14 cellular contexts compared by ENCODE assay signal in the genomic region with DNA sequence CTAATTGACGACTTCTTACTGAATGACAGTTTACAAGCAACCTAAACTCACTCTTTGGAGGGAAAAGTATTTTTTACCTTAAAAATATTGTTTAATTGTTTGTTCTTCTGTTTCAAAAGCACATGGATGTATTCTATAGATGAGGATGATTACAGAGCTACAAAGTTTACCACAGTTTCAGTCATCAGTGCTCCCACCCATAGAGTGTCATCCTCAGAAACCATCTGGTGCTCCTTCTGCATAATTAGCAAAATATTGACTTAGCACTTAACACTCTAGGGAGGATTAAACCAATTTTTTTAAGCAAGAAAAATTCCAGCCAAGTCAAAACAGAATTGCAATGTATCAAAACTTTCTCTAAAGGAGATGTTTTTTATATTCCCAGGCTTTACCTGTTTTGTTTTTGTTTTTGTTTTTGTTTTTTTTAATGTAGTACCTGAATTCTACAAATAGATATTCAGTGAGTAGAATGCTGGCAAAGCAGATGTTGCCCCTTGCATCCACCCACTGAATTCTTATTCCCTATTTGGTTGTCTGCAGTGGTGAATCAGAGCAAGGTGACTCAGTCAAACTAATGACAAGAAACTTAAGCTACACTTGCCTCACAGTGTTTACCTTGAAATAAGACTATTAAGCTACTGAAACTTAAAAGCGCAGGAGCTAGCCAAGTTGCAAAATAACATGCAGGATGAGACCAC.
DNase-seq lines count a peak whose midpoint lies in the region; ATAC-seq, FAIRE-seq and TF ChIP-seq lines count a peak whose summit lies in the region.
"Had no signal": no experiment of that assay in that cellular context is flagged by ENCODE, and none has a peak within 500 bp of the region (broad histone marks: within the 10 kb centered on the region; RNA-seq: fewer than 3 reads in every experiment).

No MANE protein-coding gene starts in this region.

- H3K36me3 Mint-ChIP-seq in MCF 10A (ENCODE audit: insufficient read depth, unreplicated experiment): no peaks in the 10 kb centered on the region
- H3K36me3 Mint-ChIP-seq in endothelial cell (ENCODE audit: low read depth, unreplicated experiment): peaks cover 3% of the 10 kb centered on the region
- no peaks in the 10 kb centered on the region for H3K36me3 Mint-ChIP-seq in activated CD4-positive, alpha-beta memory T cell treated with anti-CD3 and anti-CD28 coated beads for 36 hours

- BruUV-seq in MCF 10A (replicated peaks; lab: Mats Ljungman, UMichigan) (no TSS peak), PC-3 (replicated peaks; lab: Mats Ljungman, UMichigan) (no TSS peak)

- DNase-seq in MCF 10A (ENCODE audit: unreplicated experiment): peak; percentile 72
- no peak for DNase-seq in breast epithelium (ENCODE audit: low spot score in 2 of 2)
- DNase-seq in PC-3: peak; percentile 12
- DNase-seq in foreskin keratinocyte: peak; percentile 67 to 77
- DNase-seq in urothelium cell line (ENCODE audit: low spot score): peak; percentile 19
- no peak for DNase-seq in adrenal gland
- no peak for DNase-seq in endothelial cell (ENCODE audit: low spot score)
- no peak for DNase-seq in activated CD4-positive, alpha-beta memory T cell treated with anti-CD3 and anti-CD28 coated beads for 36 hours
- DNase-seq: cerebellar nuclear complex; lower lobe of right lung; stimulated activated CD4-positive, alpha-beta T cell treated with anti-CD3 and anti-CD28 coated beads, Interleukin-4, amount 100 ng/mL, for 1 hour; substantia nigra had no signal

- H3K9me3 ChIP-seq in breast epithelium: peaks cover 0 to 13% of the 10 kb centered on the region in 2 donors
- H3K9me3 ChIP-seq in PC-3 (ENCODE audit: low read length): no peaks in the 10 kb centered on the region
- no peaks in the 10 kb centered on the region for H3K9me3 ChIP-seq in adrenal gland (replicated peaks in 1 of 3)
- H3K9me3 ChIP-seq: lower lobe of right lung had no signal

- FAIRE-seq in urothelium cell line (lab: Jason Lieb, UNC): no peak

- intact Hi-C loops in MCF 10A (cut with micrococcal nuclease) (loop anchor here (1.0 kb wide), 1 partner anchor 95 kb away; no protein-coding TSS in a partner anchor), breast epithelium (cut with DNase I; ENCODE audit: low total_unique reads) (no loop called here), PC-3 (cut with micrococcal nuclease) (no loop called here), adrenal gland (cut with DNase I) (no loop called here)
- intact Hi-C loops in activated CD4-positive, alpha-beta memory T cell treated with anti-CD3 and anti-CD28 coated beads for 36 hours (cut with micrococcal nuclease): loop anchor here (5.0 kb wide), 1 partner anchor 96 kb away; no protein-coding TSS in a partner anchor

- H3K4me2 ChIP-seq in PC-3 (ENCODE audit: low read length): no peak overlapping the region

- CTCF ChIA-PET in MCF 10A (lab: Yijun Ruan, JAX) (interaction anchor here (0.5 to 1.1 kb wide), 3 partner anchors 13 to 97 kb away, joined by 3 to 5 read pairs (median 3); no protein-coding TSS in a partner anchor), PC-3 (lab: Charles Lee) (no interaction called here)
- CTCF ChIA-PET in activated CD4-positive, alpha-beta memory T cell treated with anti-CD3 and anti-CD28 coated beads for 36 hours (lab: Charles Lee): no interaction called here

- TF ChIP-seq POLR2A in breast epithelium (IDR thresholded peaks at IDR 0.05) (no peak), adrenal gland (IDR thresholded peaks at IDR 0.05) (no peak)

- H2AFZ ChIP-seq in PC-3 (ENCODE audit: low read length): no peak overlapping the region

- ATAC-seq in PC-3: no peak
- peak; percentile 99 for ATAC-seq in foreskin keratinocyte
- ATAC-seq: gastroesophageal sphincter, lower lobe of right lung had no signal

- H3K27me3 Mint-ChIP-seq in MCF 10A (ENCODE audit: insufficient read depth, unreplicated experiment): no peaks in the 10 kb centered on the region
- no peaks in the 10 kb centered on the region for H3K27me3 Mint-ChIP-seq in endothelial cell (ENCODE audit: unreplicated experiment)
- H3K27me3 Mint-ChIP-seq in activated CD4-positive, alpha-beta memory T cell treated with anti-CD3 and anti-CD28 coated beads for 36 hours: no peaks in the 10 kb centered on the region
- H3K27me3 Mint-ChIP-seq: B cell had no signal

- H3K27ac Mint-ChIP-seq in MCF 10A (ENCODE audit: low read depth, unreplicated experiment): peak overlapping the region; percentile 72
- no peak overlapping the region for H3K27ac Mint-ChIP-seq in endothelial cell (ENCODE audit: unreplicated experiment)
- no peak overlapping the region for H3K27ac Mint-ChIP-seq in activated CD4-positive, alpha-beta memory T cell treated with anti-CD3 and anti-CD28 coated beads for 36 hours
- H3K27ac Mint-ChIP-seq: B cell had no signal

- H3K4me3 ChIP-seq in breast epithelium (no peak overlapping the region), PC-3 (ENCODE audit: low read length) (no peak overlapping the region), adrenal gland (no peak overlapping the region)
- H3K4me3 ChIP-seq: gastroesophageal sphincter, lower lobe of right lung had no signal

- H3K27me3 ChIP-seq in breast epithelium (no peaks in the 10 kb centered on the region), PC-3 (ENCODE audit: low read length) (no peaks in the 10 kb centered on the region), foreskin keratinocyte (no peaks in the 10 kb centered on the region), adrenal gland (no peaks in the 10 kb centered on the region)
- H3K27me3 ChIP-seq: gastroesophageal sphincter had no signal

- H3K9me3 Mint-ChIP-seq in MCF 10A (ENCODE audit: unreplicated experiment): peaks cover 9% of the 10 kb centered on the region
- peaks cover 3% of the 10 kb centered on the region for H3K9me3 Mint-ChIP-seq in endothelial cell (ENCODE audit: unreplicated experiment)
- H3K9me3 Mint-ChIP-seq in activated CD4-positive, alpha-beta memory T cell treated with anti-CD3 and anti-CD28 coated beads for 36 hours: peaks cover 10% of the 10 kb centered on the region

- no peak overlapping the region for H3K4me3 Mint-ChIP-seq in MCF 10A (ENCODE audit: unreplicated experiment)
- H3K4me3 Mint-ChIP-seq in endothelial cell (ENCODE audit: unreplicated experiment): no peak overlapping the region
- H3K4me3 Mint-ChIP-seq in activated CD4-positive, alpha-beta memory T cell treated with anti-CD3 and anti-CD28 coated beads for 36 hours: no peak overlapping the region
- H3K4me3 Mint-ChIP-seq: B cell had no signal

- 66 to 76% (median 68%) methylated on average over 2 of the region's 2 CpGs for WGBS in adrenal gland, 4 donors

- POLR2A ChIA-PET in MCF 10A (lab: Yijun Ruan, JAX): interaction anchor here (0.8 to 2.0 kb wide), 13 partner anchors 9 to 544 kb away, joined by 3 to 17 read pairs (median 3); no protein-coding TSS in a partner anchor
- POLR2A ChIA-PET in PC-3 (lab: Charles Lee; ENCODE audit: unreplicated experiment): no interaction called here
- POLR2A ChIA-PET in activated CD4-positive, alpha-beta memory T cell treated with anti-CD3 and anti-CD28 coated beads for 36 hours (lab: Charles Lee): no interaction called here

- H3K4me1 Mint-ChIP-seq in MCF 10A (ENCODE audit: insufficient read depth, unreplicated experiment) (peaks cover 19% of the 10 kb centered on the region), endothelial cell (ENCODE audit: unreplicated experiment) (peaks cover 5% of the 10 kb centered on the region)
- H3K4me1 Mint-ChIP-seq in activated CD4-positive, alpha-beta memory T cell treated with anti-CD3 and anti-CD28 coated beads for 36 hours (ENCODE audit: low read depth): peaks cover 2% of the 10 kb centered on the region
- H3K4me1 Mint-ChIP-seq: B cell had no signal

- H3K36me3 ChIP-seq in breast epithelium (no peaks in the 10 kb centered on the region), PC-3 (ENCODE audit: low read depth, low read length) (no peaks in the 10 kb centered on the region), adrenal gland (replicated peaks in 1 of 2) (no peaks in the 10 kb centered on the region)
- H3K36me3 ChIP-seq: gastroesophageal sphincter, lower lobe of right lung had no signal

- TF ChIP-seq CTCF in MCF 10A (IDR thresholded peaks at IDR 0.05; ENCODE audit: unreplicated experiment): no peak
- no peak for TF ChIP-seq CTCF in breast epithelium (IDR thresholded peaks at IDR 0.05)
- TF ChIP-seq CTCF in PC-3 (conservative IDR thresholded peaks at IDR 0.05; ENCODE audit: low read depth, low read length): no peak
- TF ChIP-seq CTCF in foreskin keratinocyte (conservative IDR thresholded peaks at IDR 0.05): no peak
- no peak for TF ChIP-seq CTCF in adrenal gland (IDR thresholded peaks at IDR 0.05)
- no peak for TF ChIP-seq CTCF in endothelial cell (IDR thresholded peaks at IDR 0.05; ENCODE audit: unreplicated experiment)

- H3K9me2 ChIP-seq in PC-3 (replicated peaks; ENCODE audit: low read length): no peaks in the 10 kb centered on the region

- H3K79me2 ChIP-seq in PC-3 (ENCODE audit: low read length): no peaks in the 10 kb centered on the region

- H3K4me1 ChIP-seq in breast epithelium (no peaks in the 10 kb centered on the region), PC-3 (ENCODE audit: insufficient read depth, low read length) (no peaks in the 10 kb centered on the region), foreskin keratinocyte (peaks cover 21% of the 10 kb centered on the region), adrenal gland (replicated peaks in 1 of 2) (no peaks in the 10 kb centered on the region)
- H3K4me1 ChIP-seq: lower lobe of right lung had no signal

- H3F3A ChIP-seq in PC-3 (ENCODE audit: low read length, unreplicated experiment): no peaks in the 10 kb centered on the region

- no peaks in the 10 kb centered on the region for H4K20me1 ChIP-seq in PC-3 (ENCODE audit: low read length)

- no peak overlapping the region for H3K9ac ChIP-seq in PC-3 (ENCODE audit: low read length)

- H3K27ac ChIP-seq in breast epithelium: no peak overlapping the region
- no peak overlapping the region for H3K27ac ChIP-seq in PC-3 (ENCODE audit: low read length)
- peak overlapping the region; percentile 13 for H3K27ac ChIP-seq in foreskin keratinocyte
- H3K27ac ChIP-seq in adrenal gland: no peak overlapping the region
- H3K27ac ChIP-seq: gastroesophageal sphincter, lower lobe of right lung had no signal

Comparison
In these comparisons a context has a peak if more than half of its experiments do, and no peak if none do; other contexts are left out.
1. DNase-seq: peak in MCF 10A (single experiment), PC-3 (single experiment), foreskin keratinocyte (2 of 2) and urothelium cell line (single experiment); none in breast epithelium (0 of 2), adrenal gland (0 of 7), endothelial cell (single experiment) and activated CD4-positive, alpha-beta memory T cell treated with anti-CD3 and anti-CD28 coated beads for 36 hours (single experiment).
2. intact Hi-C loops: an anchor here in MCF 10A (1.0 kb wide) and activated CD4-positive, alpha-beta memory T cell treated with anti-CD3 and anti-CD28 coated beads for 36 hours (5.0 kb wide); none called in breast epithelium, PC-3 and adrenal gland.